1 cellular context compared by ENCODE assay signal in genomic region chr6:37050854-37051137, GRCh38.
TF ChIP-seq lines count a peak whose summit lies in the region.

No MANE protein-coding gene starts in this region.

TF ChIP-seq in K562, 482 proteins besides CTCF, POLR2A, EP300 and RAD21:
- TF ChIP-seq JUNB (CRISPR knock-in tag; conservative IDR thresholded peaks at IDR 0.05) = no peak
- TF ChIP-seq ZFP1 (CRISPR knock-in tag; IDR thresholded peaks at IDR 0.05) = 0 out of 2 replicates have a peak, but pooled peaks have one; percentile 2
- TF ChIP-seq BCOR (IDR thresholded peaks at IDR 0.05) = no peak
- TF ChIP-seq MEF2D (tag; conservative IDR thresholded peaks at IDR 0.05; ENCODE audit: low read depth) = 0 out of 2 replicates have a peak, but pooled peaks have one; percentile 2
- TF ChIP-seq CBFA2T2 (conservative IDR thresholded peaks at IDR 0.05) = 0 out of 2 replicates have a peak, but pooled peaks have one; percentile 12
- TF ChIP-seq ELK3 (CRISPR knock-in tag; IDR thresholded peaks at IDR 0.05) = 0 out of 2 replicates have a peak, but pooled peaks have one; percentile 18
- TF ChIP-seq TEAD1 (CRISPR knock-in tag; IDR thresholded peaks at IDR 0.05) = peak in 1 of 2 experiments; percentile 5; a peak in 1 of 4 replicates
- no peak for TF ChIP-seq MAX (CRISPR knock-in tag; IDR thresholded peaks at IDR 0.05)
- 0 out of 2 replicates have a peak, but pooled peaks have one; percentile 3 for TF ChIP-seq TSHZ1 (CRISPR knock-in tag; IDR thresholded peaks at IDR 0.05)
- TF ChIP-seq CBFB (CRISPR knock-in tag; IDR thresholded peaks at IDR 0.05) = no peak
- no peak for TF ChIP-seq CEBPB (tag; IDR thresholded peaks at IDR 0.05)
- 0 out of 2 replicates have a peak, but pooled peaks have one; percentile 1 for TF ChIP-seq PHF8 (IDR thresholded peaks at IDR 0.05; ENCODE audit: borderline replicate concordance, low read length)
- TF ChIP-seq TBP (optimal IDR thresholded peaks at IDR 0.05; ENCODE audit: low read depth, low read length) = peak; percentile 15
- TF ChIP-seq CBFA2T3 (IDR thresholded peaks at IDR 0.05) = peak; percentile 42; the same call in 1 of the 2 replicates
- peak; percentile 43 for TF ChIP-seq CHD4 (IDR thresholded peaks at IDR 0.05; ENCODE audit: insufficient read depth, insufficient replicate concordance, low read depth, low read length, poor library complexity, severe bottlenecking)
TF ChIP-seq in K562: peak in this region for 10.
